8 cellular contexts compared by ENCODE assay signal in genomic region chr9:92153466-92153865, GRCh38. TPM values are rescaled to one million over a fixed set of nuclear protein-coding genes. Genes with fewer than 3 reads are reported as not detected.
A peak's percentile ranks its signal among the peaks of the same experiment; 100 is the strongest.
DNase-seq lines count a peak whose midpoint lies in the region; TF ChIP-seq lines count a peak whose summit lies in the region.
"Not testable (repeated sequence)": the region's sequence is repeated elsewhere in the genome, so short reads cannot be mapped to it uniquely, and the experiment has no call there.

No MANE protein-coding gene starts in this region.

- intact Hi-C loops in uterus (cut with DNase I; ENCODE audit: low total_unique reads), result not testable (repeated sequence)

- not testable (repeated sequence) for H4K20me1 ChIP-seq in osteoblast (ENCODE audit: insufficient read depth, low read length)

- H3K4me3 ChIP-seq in AG10803 (ENCODE audit: low read length); osteoblast (ENCODE audit: insufficient read depth, low read length); uterus: not testable (repeated sequence)

- not testable (repeated sequence) for H3K36me3 ChIP-seq in osteoblast (ENCODE audit: insufficient read depth, low read length); uterus

- not testable (repeated sequence) for TF ChIP-seq POLR2A in uterus (IDR thresholded peaks at IDR 0.05)

- peaks cover 30% of the 10 kb centered on the region for H3K4me1 ChIP-seq in osteoblast (ENCODE audit: insufficient read depth, low read length)
- not testable (repeated sequence) for H3K4me1 ChIP-seq in uterus

- not testable (repeated sequence) for H3K9me3 ChIP-seq in osteoblast (ENCODE audit: low read depth, low read length); uterus

- H3K27ac ChIP-seq in osteoblast (ENCODE audit: low read depth, low read length), result peak overlapping the region; percentile 98
- H3K27ac ChIP-seq in uterus, result peak overlapping the region; percentile 75 to 81

- not testable (repeated sequence) for H3K79me2 ChIP-seq in osteoblast (ENCODE audit: insufficient read depth, low read length)

- H3K27me3 ChIP-seq in osteoblast (ENCODE audit: insufficient read depth, low read length); uterus: not testable (repeated sequence)

- H3K4me2 ChIP-seq in osteoblast (ENCODE audit: insufficient read depth, low read length), result peak overlapping the region; percentile 30

- DNase-seq in AG10803 (ENCODE audit: low read depth), result peak; percentile 88
- peak; percentile 91 for DNase-seq in HCEC 1CT
- DNase-seq in NCI-H748 (lab: John Stamatoyannopoulos, UW; ENCODE audit: unreplicated experiment), result peak; percentile 78
- DNase-seq in amniotic epithelial cell (ENCODE audit: low read depth), result peak; percentile 93
- peak; percentile 74 for DNase-seq in dermis blood vessel endothelial cell
- DNase-seq in hepatic stellate cell (ENCODE audit: low spot score), result peak; percentile 84
- peak; percentile 84 for DNase-seq in osteoblast (ENCODE audit: insufficient read length, low spot score, missing footprints)
- DNase-seq in uterus, result not testable (repeated sequence)

- not testable (repeated sequence) for TF ChIP-seq CTCF in AG10803 (conservative IDR thresholded peaks at IDR 0.05; ENCODE audit: low read length); osteoblast (IDR thresholded peaks at IDR 0.05; ENCODE audit: extremely low read depth, low read depth, low read length); uterus (IDR thresholded peaks at IDR 0.05)

- H2AFZ ChIP-seq in osteoblast (ENCODE audit: low read length), result not testable (repeated sequence)

RNA-seq across cellular contexts. Expression of gene SPTLC1, which starts 38.3 kb away (rescaled TPM):
- 121 and 127 TPM in 2 replicates for total RNA-seq in dermis blood vessel endothelial cell
- total RNA-seq in osteoblast, result 124 and 129 TPM in 2 replicates
- 100 to 1,000 TPM in 1 of 4 donors, 10 to 100 TPM in 3; 42.9 to 153 (median 70.8) TPM for total RNA-seq in uterus
